ENCODE assay signal across 16 cellular contexts in the genomic region with DNA sequence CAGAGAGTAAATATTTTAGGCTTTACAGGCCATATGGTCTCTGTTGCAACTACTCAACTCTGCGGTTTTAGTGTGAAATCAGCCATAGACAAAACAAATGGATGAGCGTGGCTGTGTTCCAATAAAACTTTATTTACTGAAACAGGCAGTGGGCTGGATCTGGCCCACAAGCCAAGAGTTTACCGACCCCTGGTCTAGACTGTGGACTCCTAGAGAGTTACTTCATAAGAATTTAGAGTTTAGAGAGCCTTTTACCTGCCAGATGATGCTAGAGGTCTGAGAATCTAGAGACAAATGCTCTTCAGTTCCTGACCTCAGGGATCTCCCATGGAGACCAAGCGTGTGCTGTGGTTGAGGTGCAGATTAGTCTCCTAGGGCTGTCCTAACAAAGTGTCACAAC.
DNase-seq lines count a peak whose midpoint lies in the region; ATAC-seq and TF ChIP-seq lines count a peak whose summit lies in the region.
"Had no signal": no experiment of that assay in that cellular context is flagged by ENCODE, and none has a peak within 500 bp of the region (broad histone marks: within the 10 kb centered on the region; RNA-seq: fewer than 3 reads in every experiment).

No MANE protein-coding gene starts in this region.

- no peak for TF ChIP-seq CTCF in cardiac fibroblast (IDR thresholded peaks at IDR 0.05; ENCODE audit: low read depth, low read length)

- DNase-seq in NCI-H2171 treated with DMSO at 0.1 percent for 48 hours (lab: John Stamatoyannopoulos, UW) (peak; percentile 3), NCI-H2171 (lab: John Stamatoyannopoulos, UW) (no peak), NCI-H446 treated with DMSO at 0.1 percent for 48 hours (lab: John Stamatoyannopoulos, UW) (peak; percentile 62), cardiac fibroblast (ENCODE audit: low read depth in 2 of 2) (peak; percentile 83 to 90), smooth muscle cell of the brain vasculature (ENCODE audit: low read depth, low spot score) (peak; percentile 59), NCI-H2107 treated with DMSO at 0.1 percent for 48 hours (lab: John Stamatoyannopoulos, UW; ENCODE audit: unreplicated experiment) (no peak), NAMALWA (ENCODE audit: low spot score) (no peak)
- DNase-seq: activated CD4-positive, alpha-beta T cell treated with anti-CD3 and anti-CD28 coated beads for 48 hours; activated T-cell treated with anti-CD3 and anti-CD28 coated beads, Interleukin-2, amount 50 U/mL, for 72 hours; adrenal gland; mesendoderm; NCI-H1092; nucleus accumbens; spleen had no signal

- ATAC-seq in HG03280 (IDR thresholded peaks at IDR 0.05; ENCODE audit: unreplicated experiment): no peak

- no peak overlapping the region for H3K4me3 ChIP-seq in cardiac fibroblast (replicated peaks in 1 of 2; ENCODE audit: low read depth in 2 of 2, low read length in 2 of 2)
- H3K4me3 ChIP-seq: adrenal gland, spleen, suprapubic skin had no signal

Comparison
In these comparisons a context has a peak if more than half of its experiments do, and no peak if none do; other contexts are left out.
1. DNase-seq: peak in NCI-H2171 treated with DMSO at 0.1 percent for 48 hours (single experiment), NCI-H446 treated with DMSO at 0.1 percent for 48 hours (single experiment), cardiac fibroblast (2 of 2) and smooth muscle cell of the brain vasculature (single experiment); none in NCI-H2171 (single experiment), NCI-H2107 treated with DMSO at 0.1 percent for 48 hours (single experiment) and NAMALWA (single experiment).